In the genomic region with DNA sequence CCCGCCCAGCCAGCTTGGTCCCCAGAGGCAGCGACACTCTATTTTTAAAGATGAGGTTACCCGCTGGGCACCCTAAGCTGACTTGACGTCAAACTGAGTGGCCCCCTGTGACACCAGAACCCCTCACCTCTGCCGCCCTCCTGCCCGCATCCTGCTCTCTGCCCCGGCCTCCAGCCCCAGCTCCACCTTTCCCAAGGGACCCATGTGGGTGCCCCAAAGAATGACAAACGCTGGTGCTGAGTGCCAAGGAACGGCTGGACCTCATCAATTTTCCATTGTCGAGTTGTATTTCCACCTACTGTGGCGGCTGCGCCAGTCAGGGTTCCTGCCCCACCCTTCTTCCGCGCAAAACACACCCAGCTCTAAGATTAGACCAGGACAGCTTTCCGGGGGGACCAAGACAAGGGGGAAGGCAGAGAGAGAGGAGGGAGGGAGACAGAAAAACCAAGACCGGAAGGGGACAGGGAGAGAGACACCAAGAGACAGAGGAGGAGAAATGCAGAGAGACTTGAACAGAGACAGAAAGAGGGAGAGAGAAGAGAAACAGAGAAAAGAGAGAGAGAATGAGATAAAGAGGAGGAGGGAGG, we compare ENCODE assay signal across 8 cellular contexts. TPM values are rescaled to one million over a fixed set of nuclear protein-coding genes. Genes with fewer than 3 reads are reported as not detected.
A peak's percentile ranks its signal among the peaks of the same experiment; 100 is the strongest.
DNase-seq lines count a peak whose midpoint lies in the region; ATAC-seq, FAIRE-seq and TF ChIP-seq lines count a peak whose summit lies in the region.

No MANE protein-coding gene starts in this region.

- H3K9me3 Mint-ChIP-seq in naive B cell, result no peaks in the 10 kb centered on the region

- H2AFZ ChIP-seq in DND-41 (ENCODE audit: low read depth, low read length) (no peak overlapping the region), Loucy (ENCODE audit: low read length) (no peak overlapping the region)

- H3K9ac ChIP-seq in DND-41 (ENCODE audit: low read depth, low read length) (peak overlapping the region; percentile 79), Loucy (ENCODE audit: low read depth, low read length, poor library complexity, severe bottlenecking) (peak overlapping the region; percentile 86)

- no peaks in the 10 kb centered on the region for H3K9me3 ChIP-seq in DND-41 (ENCODE audit: insufficient read depth, low read length, severe bottlenecking)
- no peaks in the 10 kb centered on the region for H3K9me3 ChIP-seq in Loucy (ENCODE audit: insufficient read depth, low read depth, low read length)
- H3K9me3 ChIP-seq in pancreas, result no peaks in the 10 kb centered on the region

- no peak for FAIRE-seq in bronchial epithelial cell (lab: Jason Lieb, UNC)
- FAIRE-seq in pancreas (lab: Jason Lieb, UNC), result no peak

- no peaks in the 10 kb centered on the region for H3F3A ChIP-seq in Loucy (ENCODE audit: low read depth)

- H3K4me2 ChIP-seq in DND-41 (ENCODE audit: insufficient read depth, low read length) (peak overlapping the region; percentile 82), Loucy (ENCODE audit: low read depth, low read length, poor library complexity, severe bottlenecking) (peak overlapping the region; percentile 85)

- H3K79me2 ChIP-seq in DND-41 (ENCODE audit: insufficient read depth, low read length) (peaks cover 59% of the 10 kb centered on the region), Loucy (ENCODE audit: insufficient read depth, low read length) (peaks cover 52% of the 10 kb centered on the region)

- H3K9me2 ChIP-seq in Loucy (replicated peaks; ENCODE audit: low read depth, low read length), result no peaks in the 10 kb centered on the region

- 45 to 69% methylated on average over 16 of the region's 16 CpGs for WGBS in pancreas, 2 donors

- peaks cover 12 to 38% (median 19%) of the 10 kb centered on the region in 3 donors for H3K4me1 Mint-ChIP-seq in naive B cell

- TF ChIP-seq CTCF in DND-41 (IDR thresholded peaks at IDR 0.05; ENCODE audit: borderline replicate concordance, extremely low read depth, low read length, poor library complexity, severe bottlenecking) (no peak), Loucy (conservative IDR thresholded peaks at IDR 0.05; ENCODE audit: low read length) (no peak), bronchial epithelial cell (IDR thresholded peaks at IDR 0.05; ENCODE audit: insufficient read depth, low read length, severe bottlenecking) (no peak), pancreas (IDR thresholded peaks at IDR 0.05) (no peak)

- no peak for ATAC-seq in DND-41 (ENCODE audit: insufficient read depth, low read depth)
- peak; percentile 29 to 31 for ATAC-seq in naive B cell (ENCODE audit: low read depth in 2 of 2)
- ATAC-seq in pancreas, result no peak

- H3K36me3 Mint-ChIP-seq in naive B cell, result no peaks in the 10 kb centered on the region

- H3K36me3 ChIP-seq in DND-41 (ENCODE audit: insufficient read depth, low read length), result no peaks in the 10 kb centered on the region
- H3K36me3 ChIP-seq in Loucy (ENCODE audit: insufficient read depth, low read length), result no peaks in the 10 kb centered on the region
- H3K36me3 ChIP-seq in bronchial epithelial cell (ENCODE audit: control insufficient read depth, insufficient read depth, low read length), result no peaks in the 10 kb centered on the region
- H3K36me3 ChIP-seq in pancreas, result no peaks in the 10 kb centered on the region

- H3K4me3 ChIP-seq in DND-41 (ENCODE audit: low read depth in 1 of 2, low read length in 2 of 2) (peak overlapping the region; percentile 60 to 76; a peak in 3 of 4 replicates), Loucy (ENCODE audit: low read length, poor library complexity, severe bottlenecking) (peak overlapping the region; percentile 79), bronchial epithelial cell (ENCODE audit: low read depth, low read length) (peak overlapping the region; percentile 67), pancreas (peak overlapping the region in 1 of 4 donors; percentile 76)

- no peaks in the 10 kb centered on the region for H3K27me3 ChIP-seq in DND-41 (ENCODE audit: insufficient read depth, low read length, poor library complexity)
- H3K27me3 ChIP-seq in Loucy (ENCODE audit: insufficient read depth, low read length, poor library complexity, severe bottlenecking), result no peaks in the 10 kb centered on the region
- no peaks in the 10 kb centered on the region for H3K27me3 ChIP-seq in bronchial epithelial cell (ENCODE audit: control insufficient read depth, insufficient read depth, low read length)
- H3K27me3 ChIP-seq in pancreas, result no peaks in the 10 kb centered on the region

- H4K20me1 ChIP-seq in DND-41 (ENCODE audit: insufficient read depth, low read length) (peaks cover 13% of the 10 kb centered on the region; the same call in 1 of the 2 replicates), Loucy (ENCODE audit: insufficient read depth, low read length, poor library complexity, severe bottlenecking) (peaks cover 13% of the 10 kb centered on the region)

- H3K4me1 ChIP-seq in DND-41 (ENCODE audit: insufficient read depth, low read length), result peaks cover 32% of the 10 kb centered on the region
- H3K4me1 ChIP-seq in Loucy (ENCODE audit: insufficient read depth, low read length, poor library complexity, severe bottlenecking), result peaks cover 8% of the 10 kb centered on the region
- H3K4me1 ChIP-seq in pancreas, result no peaks in the 10 kb centered on the region

- H3K27me3 Mint-ChIP-seq in naive B cell, result no peaks in the 10 kb centered on the region

- H3K4me3 Mint-ChIP-seq in naive B cell, result peak overlapping the region; percentile 90 to 98 (median 94)

- peak; percentile 15 for DNase-seq in DND-41
- DNase-seq in bronchial epithelial cell (ENCODE audit: low read depth), result no peak
- DNase-seq in naive B cell, result peak; percentile 66
- no peak for DNase-seq in NOMO-1 treated with DMSO at 0.1 percent for 48 hours (lab: John Stamatoyannopoulos, UW; ENCODE audit: unreplicated experiment)
- no peak for DNase-seq in globus pallidus (ENCODE audit: low spot score)
- DNase-seq in NCI-H2227 (lab: John Stamatoyannopoulos, UW; ENCODE audit: unreplicated experiment), result no peak
- no peak for DNase-seq in pancreas

- intact Hi-C loops in pancreas (cut with DNase I), result no loop called here

- H3K27ac ChIP-seq in DND-41 (ENCODE audit: low read length) (peak overlapping the region; percentile 66; the same call in 1 of the 2 replicates), pancreas (no peak overlapping the region)

- peak overlapping the region; percentile 87 to 98 (median 92) for H3K27ac Mint-ChIP-seq in naive B cell

RNA-seq across cellular contexts. Expression of a gene that starts 2.0 kb away (rescaled TPM):
- total RNA-seq in bronchial epithelial cell (44.7 and 49.0 TPM in 2 replicates), pancreas (10 to 100 TPM in 1 of 6 donors, 1 to 10 TPM in 5; 3.7 to 20.7 (median 6.4) TPM)
- polyA plus RNA-seq in naive B cell (ENCODE audit: low read depth in 6 of 6) (10 to 100 TPM; 48.4 to 83.6 (median 64.6) TPM), pancreas (1 to 10 TPM; 2.5 to 4.3 TPM)

Comparison
In these comparisons a context has a peak if more than half of its experiments do, and no peak if none do; other contexts are left out.
1. ATAC-seq: peak in naive B cell (2 of 2); none in DND-41 (single experiment) and pancreas (0 of 4).
2. DNase-seq: peak in DND-41 (single experiment) and naive B cell (single experiment); none in bronchial epithelial cell (single experiment), NOMO-1 treated with DMSO at 0.1 percent for 48 hours (single experiment), globus pallidus (single experiment), NCI-H2227 (single experiment) and pancreas (0 of 6).